In genomic region chr1:66552829-66553228, GRCh38 we compare ENCODE assay signal across 17 cellular contexts. TPM values are rescaled to one million over a fixed set of nuclear protein-coding genes. Genes with fewer than 3 reads are reported as not detected.
DNase-seq lines count a peak whose midpoint lies in the region; ATAC-seq, FAIRE-seq and TF ChIP-seq lines count a peak whose summit lies in the region.
"Had no signal": no experiment of that assay in that cellular context is flagged by ENCODE, and none has a peak within 500 bp of the region (broad histone marks: within the 10 kb centered on the region; RNA-seq: fewer than 3 reads in every experiment).

No MANE protein-coding gene starts in this region.

- H3K27me3 ChIP-seq in H1 (replicated peaks in 1 of 4; ENCODE audit: control insufficient read depth in 3 of 4, extremely low read depth in 1 of 4, insufficient read depth in 3 of 4, low read length in 3 of 4), result no peaks in the 10 kb centered on the region
- no peaks in the 10 kb centered on the region for H3K27me3 ChIP-seq in right cardiac atrium (ENCODE audit: control insufficient read depth, insufficient read depth)
- H3K27me3 ChIP-seq in sigmoid colon, result no peaks in the 10 kb centered on the region
- H3K27me3 ChIP-seq: colonic mucosa had no signal

- H3K79me1 ChIP-seq in H1 (ENCODE audit: low read depth, low read length), result no peaks in the 10 kb centered on the region

- H3K9ac ChIP-seq in H1 (replicated peaks in 1 of 4; ENCODE audit: extremely low read depth in 1 of 4, low read depth in 3 of 4, low read length in 3 of 4), result no peak overlapping the region

- CTCF ChIA-PET in H1 (lab: Charles Lee; ENCODE audit: partially characterized antibody), result interaction anchor here (0.6 to 1.5 kb wide), 7 partner anchors 10 to 1679 kb away, joined by 3 to 4 read pairs (median 4); no protein-coding TSS in a partner anchor

- H3K4me2 ChIP-seq in H1 (ENCODE audit: insufficient read depth in 1 of 2, low read depth in 2 of 2, low read length in 2 of 2), result 0 out of 4 replicates have a peak overlapping the region, but pooled peaks of 1 of the 2 experiments have one; percentile 6

- H4K8ac ChIP-seq in H1 (ENCODE audit: extremely low read depth, insufficient read depth, low read length), result no peak overlapping the region

- H2BK15ac ChIP-seq in H1 (ENCODE audit: low read length), result no peak overlapping the region

- no peaks in the 10 kb centered on the region for H4K20me1 ChIP-seq in H1 (replicated peaks in 1 of 2; ENCODE audit: control insufficient read depth in 1 of 2, insufficient read depth in 2 of 2, low read length in 2 of 2)

- no peak overlapping the region for H2BK12ac ChIP-seq in H1 (ENCODE audit: low read depth, low read length)

- TF ChIP-seq CTCF in H1 (IDR thresholded peaks at IDR 0.05; ENCODE audit: control extremely low read depth in 1 of 3, insufficient read depth in 1 of 3, low read depth in 1 of 3, low read length in 3 of 3), result no peak
- no peak for TF ChIP-seq CTCF in sigmoid colon (IDR thresholded peaks at IDR 0.05)

- H3K27ac Mint-ChIP-seq in stimulated activated memory B cell treated with anti-CD40 and anti-IgM and Interleukin-4, amounts not matched to agents 10 μg/mL and 1 μg/mL and 100 μg/mL, for 72 hours, result no peak overlapping the region
- H3K27ac Mint-ChIP-seq: activated CD4-positive, alpha-beta T cell treated with anti-CD3 and anti-CD28 coated beads, Interleukin-2, amount 10 ng/mL, durations not matched to agents 7 days and 5 days; activated naive CD8-positive, alpha-beta T cell treated with anti-CD3 and anti-CD28 coated beads, Interleukin-2, amount 10 ng/mL, durations not matched to agents 7 days and 5 days; T-helper 1 cell treated with Interleukin-12 subunit alpha and Interleukin-12 subunit beta and Interleukin-4 antibody, amounts not matched to agents 30 μg/mL and 1 μg/mL, for 36 hours had no signal

- no peaks in the 10 kb centered on the region for H3K9me3 Mint-ChIP-seq in stimulated activated memory B cell treated with anti-CD40 and anti-IgM and Interleukin-4, amounts not matched to agents 10 μg/mL and 1 μg/mL and 100 μg/mL, for 72 hours
- H3K9me3 Mint-ChIP-seq: activated CD4-positive, alpha-beta T cell treated with anti-CD3 and anti-CD28 coated beads, Interleukin-2, amount 10 ng/mL, durations not matched to agents 7 days and 5 days; activated naive CD8-positive, alpha-beta T cell treated with anti-CD3 and anti-CD28 coated beads, Interleukin-2, amount 10 ng/mL, durations not matched to agents 7 days and 5 days; T-helper 1 cell treated with Interleukin-12 subunit alpha and Interleukin-12 subunit beta and Interleukin-4 antibody, amounts not matched to agents 30 μg/mL and 1 μg/mL, for 36 hours had no signal

- no peaks in the 10 kb centered on the region for H3K79me2 ChIP-seq in H1 (ENCODE audit: control insufficient read depth in 1 of 2, insufficient read depth in 2 of 2, low read length in 2 of 2)

- 0 out of 2 replicates have a peak overlapping the region, but pooled peaks have one; percentile 55 for H2BK20ac ChIP-seq in H1 (ENCODE audit: low read length)

- no peaks in the 10 kb centered on the region for H3K4me1 Mint-ChIP-seq in stimulated activated memory B cell treated with anti-CD40 and anti-IgM and Interleukin-4, amounts not matched to agents 10 μg/mL and 1 μg/mL and 100 μg/mL, for 72 hours
- H3K4me1 Mint-ChIP-seq: activated CD4-positive, alpha-beta T cell treated with anti-CD3 and anti-CD28 coated beads, Interleukin-2, amount 10 ng/mL, durations not matched to agents 7 days and 5 days had no signal

- no peak overlapping the region for H2BK120ac ChIP-seq in H1 (replicated peaks; ENCODE audit: low read depth, low read length)

- no peak overlapping the region for H4K91ac ChIP-seq in H1 (replicated peaks; ENCODE audit: insufficient read length, low read length)

- no peak overlapping the region for H3K23ac ChIP-seq in H1 (ENCODE audit: insufficient read length)

- H2BK5ac ChIP-seq in H1 (ENCODE audit: low read depth, low read length), result no peak overlapping the region

- H3K23me2 ChIP-seq in H1 (ENCODE audit: low read depth, low read length), result no peaks in the 10 kb centered on the region

- no peak overlapping the region for H3K4ac ChIP-seq in H1 (replicated peaks; ENCODE audit: insufficient read length, low read depth, low read length)

- POLR2A ChIA-PET in H1 (lab: Charles Lee; ENCODE audit: partially characterized antibody), result no interaction called here

- DNase-seq in DMS79 treated with DMSO at 0.1 percent for 48 hours (lab: John Stamatoyannopoulos, UW) (peak; percentile 73), DMS79 (lab: John Stamatoyannopoulos, UW) (no peak), H1 (ENCODE audit: low read depth in 1 of 2, low spot score in 2 of 2) (peak in 1 of 2 experiments; percentile 43), right cardiac atrium (peak; percentile 39 to 80 (median 74)), sigmoid colon (peak; percentile 67), foreskin melanocyte (no peak), NCI-H82 treated with DMSO at 0.1 percent for 48 hours (lab: John Stamatoyannopoulos, UW; ENCODE audit: unreplicated experiment) (no peak)
- DNase-seq: 8988T; activated CD4-positive, alpha-beta T cell treated with anti-CD3 and anti-CD28 coated beads, Interleukin-2, amount 10 ng/mL, durations not matched to agents 7 days and 5 days; activated naive CD8-positive, alpha-beta T cell treated with anti-CD3 and anti-CD28 coated beads, Interleukin-2, amount 10 ng/mL, durations not matched to agents 7 days and 5 days; colonic mucosa; Kasumi-1; SIG-M5 had no signal

- H3K18ac ChIP-seq in H1 (ENCODE audit: extremely low read depth, low read length), result no peak overlapping the region; the same call in 1 of the 2 replicates

- H3K27ac ChIP-seq in H1 (ENCODE audit: low read depth, low read length) (no peak overlapping the region), right cardiac atrium (ENCODE audit: low read length) (no peak overlapping the region), sigmoid colon (no peak overlapping the region)
- H3K27ac ChIP-seq: colonic mucosa, psoas muscle had no signal

- peaks cover 11% of the 10 kb centered on the region for H3K27me3 Mint-ChIP-seq in stimulated activated memory B cell treated with anti-CD40 and anti-IgM and Interleukin-4, amounts not matched to agents 10 μg/mL and 1 μg/mL and 100 μg/mL, for 72 hours

- no peaks in the 10 kb centered on the region for H3K36me3 ChIP-seq in H1 (ENCODE audit: control insufficient read depth in 2 of 4, insufficient read depth in 4 of 4, low read length in 3 of 4)
- no peaks in the 10 kb centered on the region for H3K36me3 ChIP-seq in sigmoid colon
- H3K36me3 ChIP-seq: colonic mucosa had no signal

- H3K9me3 ChIP-seq in H1 (ENCODE audit: insufficient read depth in 2 of 2, low read depth in 1 of 2, low read length in 1 of 2) (no peaks in the 10 kb centered on the region), right cardiac atrium (ENCODE audit: control insufficient read depth, low read length) (no peaks in the 10 kb centered on the region), sigmoid colon (no peaks in the 10 kb centered on the region)
- H3K9me3 ChIP-seq: colonic mucosa, psoas muscle had no signal

- ATAC-seq in right cardiac atrium, result no peak
- ATAC-seq in stimulated activated memory B cell treated with anti-CD40 and anti-IgM and Interleukin-4, amounts not matched to agents 10 μg/mL and 1 μg/mL and 100 μg/mL, for 72 hours, result no peak
- ATAC-seq: psoas muscle had no signal

- no peak for TF ChIP-seq EP300 in H1 (IDR thresholded peaks at IDR 0.05; ENCODE audit: borderline replicate concordance in 1 of 2, low read depth in 2 of 2, low read length in 2 of 2)
- no peak for TF ChIP-seq EP300 in sigmoid colon (IDR thresholded peaks at IDR 0.05)

- H4K5ac ChIP-seq in H1 (ENCODE audit: insufficient read length, low read depth, low read length), result no peak overlapping the region

- no peak for TF ChIP-seq POLR2A in H1 (IDR thresholded peaks at IDR 0.05; ENCODE audit: control extremely low read depth in 1 of 2, low read depth in 2 of 2, low read length in 2 of 2)
- no peak for TF ChIP-seq POLR2A in sigmoid colon (IDR thresholded peaks at IDR 0.05)

- no peak overlapping the region for H2AK5ac ChIP-seq in H1 (ENCODE audit: low read depth, low read length)

- intact Hi-C loops in right cardiac atrium (cut with DNase I), result no loop called here
- intact Hi-C loops in sigmoid colon (cut with DNase I), result no loop called here

- H3K4me3 ChIP-seq in H1 (ENCODE audit: extremely low read depth in 1 of 4, insufficient read depth in 2 of 4, low read depth in 3 of 4, low read length in 4 of 4), result no peak overlapping the region
- no peak overlapping the region for H3K4me3 ChIP-seq in right cardiac atrium (ENCODE audit: low read length)
- no peak overlapping the region for H3K4me3 ChIP-seq in sigmoid colon
- H3K4me3 ChIP-seq: colonic mucosa, psoas muscle had no signal

- no peak; a peak in 1 of 4 replicates for TF ChIP-seq RAD21 in H1 (IDR thresholded peaks at IDR 0.05 in 1 of 2, conservative IDR thresholded peaks at IDR 0.05 in 1 of 2; ENCODE audit: low read depth in 2 of 2, low read length in 2 of 2)

- no peak for FAIRE-seq in H1 (lab: Jason Lieb, UNC)
- FAIRE-seq: frontal cortex had no signal

- H3K56ac ChIP-seq in H1 (replicated peaks; ENCODE audit: insufficient read length, low read depth, low read length), result no peak overlapping the region

- peak overlapping the region; percentile 90 for H2AFZ ChIP-seq in H1 (ENCODE audit: low read length)

- no peaks in the 10 kb centered on the region for H3K36me3 Mint-ChIP-seq in stimulated activated memory B cell treated with anti-CD40 and anti-IgM and Interleukin-4, amounts not matched to agents 10 μg/mL and 1 μg/mL and 100 μg/mL, for 72 hours
- H3K36me3 Mint-ChIP-seq: activated naive CD8-positive, alpha-beta T cell treated with anti-CD3 and anti-CD28 coated beads, Interleukin-2, amount 10 ng/mL, durations not matched to agents 7 days and 5 days had no signal

- no peak overlapping the region for H3K4me3 Mint-ChIP-seq in stimulated activated memory B cell treated with anti-CD40 and anti-IgM and Interleukin-4, amounts not matched to agents 10 μg/mL and 1 μg/mL and 100 μg/mL, for 72 hours
- H3K4me3 Mint-ChIP-seq: activated CD4-positive, alpha-beta T cell treated with anti-CD3 and anti-CD28 coated beads, Interleukin-2, amount 10 ng/mL, durations not matched to agents 7 days and 5 days; activated naive CD8-positive, alpha-beta T cell treated with anti-CD3 and anti-CD28 coated beads, Interleukin-2, amount 10 ng/mL, durations not matched to agents 7 days and 5 days; T-helper 1 cell treated with Interleukin-12 subunit alpha and Interleukin-12 subunit beta and Interleukin-4 antibody, amounts not matched to agents 30 μg/mL and 1 μg/mL, for 36 hours had no signal

- no peak overlapping the region for H3K14ac ChIP-seq in H1 (ENCODE audit: insufficient read length)

- 53% methylated on average over 5 of the region's 5 CpGs; no CpG with 5 or more reads in 1 of the 2 experiments for WGBS in H1 (ENCODE audit: extremely low coverage in 1 of 2, insufficient coverage in 1 of 2, insufficient read length in 1 of 2, insufficient replicate concordance in 2 of 2, low coverage in 1 of 2, low lambda C conversion rate in 2 of 2, missing lambda C conversion rate in 1 of 2), 2 experiments
- 36% methylated on average over 5 of the region's 5 CpGs for WGBS in right cardiac atrium
- WGBS in sigmoid colon, 2 donors, result 54 to 68% methylated on average over 5 of the region's 5 CpGs

- H3K4me1 ChIP-seq in H1 (replicated peaks in 1 of 4; ENCODE audit: control insufficient read depth in 3 of 4, insufficient read depth in 4 of 4, low read length in 3 of 4) (peaks cover 0 to 12% (median 0%) of the 10 kb centered on the region in 4 experiments; a peak in 2 of 7 replicates), right cardiac atrium (ENCODE audit: control insufficient read depth, insufficient read depth, low read length) (peaks cover 2% of the 10 kb centered on the region), sigmoid colon (no peaks in the 10 kb centered on the region)
- H3K4me1 ChIP-seq: colonic mucosa, psoas muscle had no signal

RNA-seq across cellular contexts. Expression of gene SGIP1, which starts 18.9 kb away (rescaled TPM):
- 2.0 and 2.1 TPM in 2 replicates for total RNA-seq in H1 (2021; fragmentation: NEBNext Ultra II Directional; extraction: Animal tissue kit (Norgen Biotek cat#: 25700))
- polyA plus RNA-seq in H1 (2011; rRNA removed) (1.2 and 1.4 TPM in 2 replicates), right cardiac atrium (2.2 TPM), sigmoid colon (1 to 10 TPM in 1 of 3 donors, under 1 TPM in 1, not detected in 1; under 0.01 to 2.2 TPM)
- polyA plus RNA-seq in H1 (2011; cell fraction: cytosol; rRNA removed), result 1.3 TPM
- polyA plus RNA-seq in H1 (2011; cell fraction: nucleus; rRNA removed), result 2.2 TPM
- polyA plus RNA-seq in H1 (2012, experiment 1 of 2), result 0.84 to 1.9 TPM (median 1.6 TPM) in 4 replicates
- polyA plus RNA-seq in H1 (2012, experiment 2 of 2), result 0.12 TPM
- polyA plus RNA-seq in H1 (2013, experiment 1 of 2), result 3.0 TPM
- polyA plus RNA-seq in H1 (2013, experiment 2 of 2), result 2.9 TPM
- polyA minus RNA-seq in H1 (2011; rRNA and poly(A)+ RNA removed), result 1.8 and 4.0 TPM in 2 replicates
- not detected for polyA minus RNA-seq in H1 (2011; cell fraction: cytosol; rRNA and poly(A)+ RNA removed)
- 10.0 TPM for polyA minus RNA-seq in H1 (2011; cell fraction: nucleus; rRNA and poly(A)+ RNA removed)
- total RNA-seq in right cardiac atrium (1 to 10 TPM; 4.3 to 7.3 (median 5.3) TPM), sigmoid colon (10 to 100 TPM in 2 of 4 donors, 1 to 10 TPM in 2; 5.3 to 14.1 (median 11.5) TPM)
- total RNA-seq: activated CD4-positive, alpha-beta T cell treated with anti-CD3 and anti-CD28 coated beads, Interleukin-2, amount 10 ng/mL, durations not matched to agents 7 days and 5 days; activated naive CD8-positive, alpha-beta T cell treated with anti-CD3 and anti-CD28 coated beads, Interleukin-2, amount 10 ng/mL, durations not matched to agents 7 days and 5 days had no signal

Comparison
In these comparisons a context has a peak if more than half of its experiments do, and no peak if none do; other contexts are left out.
1. DNase-seq: peak in DMS79 treated with DMSO at 0.1 percent for 48 hours (single experiment), right cardiac atrium (3 of 3) and sigmoid colon (single experiment); none in DMS79 (single experiment), foreskin melanocyte (single experiment) and NCI-H82 treated with DMSO at 0.1 percent for 48 hours (single experiment).